In the genomic region with DNA sequence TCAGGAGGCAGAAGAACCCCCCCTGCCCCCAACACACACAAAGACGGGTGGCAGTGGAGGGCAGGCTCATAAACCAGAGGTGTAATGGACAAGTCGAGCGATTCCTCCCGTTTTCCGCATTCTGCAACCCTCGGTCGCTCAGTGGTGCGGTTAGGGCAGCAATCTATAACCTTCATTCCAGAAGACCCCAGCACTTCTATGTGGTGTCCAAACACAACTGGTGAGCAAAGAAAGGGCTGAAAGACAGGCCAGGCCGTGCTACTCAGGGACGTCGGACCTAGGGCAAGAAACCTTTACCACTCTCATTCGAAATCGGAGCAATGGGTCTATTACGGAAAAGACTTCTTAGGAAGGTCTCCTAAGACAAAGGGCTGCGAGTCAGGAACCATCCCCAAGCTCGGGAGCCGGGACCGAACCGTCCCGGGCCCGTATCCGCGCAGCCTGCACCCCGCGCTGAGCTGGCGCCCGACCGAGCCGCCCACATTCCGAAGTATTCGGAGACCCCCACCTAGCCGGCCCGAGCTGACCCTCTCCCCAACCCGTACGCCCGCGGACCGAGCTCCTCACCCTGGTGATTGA, we compare ENCODE assay signal across 8 cellular contexts. TPM values are rescaled to one million over a fixed set of nuclear protein-coding genes. Genes with fewer than 3 reads are reported as not detected.
A peak's percentile ranks its signal among the peaks of the same experiment; 100 is the strongest.
DNase-seq lines count a peak whose midpoint lies in the region; ATAC-seq, FAIRE-seq and TF ChIP-seq lines count a peak whose summit lies in the region.

No MANE protein-coding gene starts in this region.

- no peaks in the 10 kb centered on the region for H3K9me2 ChIP-seq in Loucy (replicated peaks; ENCODE audit: low read depth, low read length)

- H3K4me3 ChIP-seq in H7 (ENCODE audit: insufficient read depth, low read depth, low read length): peak overlapping the region; percentile 67
- H3K4me3 ChIP-seq in Loucy (ENCODE audit: low read length, poor library complexity, severe bottlenecking): peak overlapping the region; percentile 90
- H3K4me3 ChIP-seq in pancreas: peak overlapping the region; percentile 80 to 90 (median 82)

- H2AFZ ChIP-seq in Loucy (ENCODE audit: low read length): peak overlapping the region; percentile 90

- H3K9ac ChIP-seq in Loucy (ENCODE audit: low read depth, low read length, poor library complexity, severe bottlenecking): peak overlapping the region; percentile 89

- peak; percentile 10 to 34 (median 32) for ATAC-seq in pancreas

- no peaks in the 10 kb centered on the region for H3K9me3 ChIP-seq in Loucy (ENCODE audit: insufficient read depth, low read depth, low read length)
- H3K9me3 ChIP-seq in pancreas: no peaks in the 10 kb centered on the region

- intact Hi-C loops in head of caudate nucleus (cut with DNase I): loop anchor here (10.0 kb wide), 1 partner anchor 177 kb away; no protein-coding TSS in a partner anchor
- intact Hi-C loops in pancreas (cut with DNase I): no loop called here

- no peaks in the 10 kb centered on the region for H3K36me3 ChIP-seq in H7 (replicated peaks; ENCODE audit: control insufficient read depth, insufficient read depth, low read length)
- no peaks in the 10 kb centered on the region for H3K36me3 ChIP-seq in Loucy (ENCODE audit: insufficient read depth, low read length)
- no peaks in the 10 kb centered on the region for H3K36me3 ChIP-seq in pancreas

- H4K20me1 ChIP-seq in Loucy (ENCODE audit: insufficient read depth, low read length, poor library complexity, severe bottlenecking): peaks cover 45% of the 10 kb centered on the region

- no peak for FAIRE-seq in pancreas (lab: Jason Lieb, UNC)

- DNase-seq in NCI-H1092 treated with DMSO at 0.1 percent for 48 hours (lab: John Stamatoyannopoulos, UW) (peak; percentile 23), NCI-H1092 (lab: John Stamatoyannopoulos, UW) (no peak), H7 (peak; percentile 25), head of caudate nucleus (peak in 22 of 42 donors; percentile 6 to 60 (median 26)), pancreas (peak in 4 of 6 donors; percentile 19 to 86 (median 42)), NCI-H2029 treated with DMSO at 0.1 percent for 48 hours (lab: John Stamatoyannopoulos, UW) (no peak)
- peak; percentile 2 for DNase-seq in activated T-helper 9 cell treated with anti-CD3 and anti-CD28 coated beads, Interleukin-2, amount 50 U/mL, for 16 hours (ENCODE audit: low read depth)

- WGBS in pancreas, 2 donors: 0% methylated on average over 33 to 38 of the region's 38 CpGs

- TF ChIP-seq CTCF in Loucy (conservative IDR thresholded peaks at IDR 0.05; ENCODE audit: low read length) (no peak), pancreas (IDR thresholded peaks at IDR 0.05) (no peak)

- H3K4me1 ChIP-seq in Loucy (ENCODE audit: insufficient read depth, low read length, poor library complexity, severe bottlenecking) (peaks cover 47% of the 10 kb centered on the region), pancreas (peaks cover 5 to 26% (median 17%) of the 10 kb centered on the region in 3 donors)

- peaks cover 55% of the 10 kb centered on the region for H3K79me2 ChIP-seq in Loucy (ENCODE audit: insufficient read depth, low read length)

- H3K27me3 ChIP-seq in H7 (ENCODE audit: control insufficient read depth, insufficient read depth, low read length) (no peaks in the 10 kb centered on the region), Loucy (ENCODE audit: insufficient read depth, low read length, poor library complexity, severe bottlenecking) (no peaks in the 10 kb centered on the region), pancreas (no peaks in the 10 kb centered on the region)

- H3F3A ChIP-seq in Loucy (ENCODE audit: low read depth): no peaks in the 10 kb centered on the region

- H3K4me2 ChIP-seq in Loucy (ENCODE audit: low read depth, low read length, poor library complexity, severe bottlenecking): peak overlapping the region; percentile 92

- peak overlapping the region; percentile 57 to 87 (median 76) for H3K27ac ChIP-seq in pancreas

RNA-seq across cellular contexts. Expression of a gene that starts 0.6 kb away (rescaled TPM):
- total RNA-seq in H7 (2014; rRNA removed; shearing (Covaris generic)): 66.4 and 101 TPM in 2 replicates
- total RNA-seq in pancreas: 10 to 100 TPM; 14.6 to 27.5 (median 18.4) TPM
- polyA plus RNA-seq in pancreas: 1 to 10 TPM; 4.6 to 6.6 TPM

Comparison
In these comparisons a context has a peak if more than half of its experiments do, and no peak if none do; other contexts are left out.
1. DNase-seq: peak in NCI-H1092 treated with DMSO at 0.1 percent for 48 hours (single experiment), H7 (single experiment), activated T-helper 9 cell treated with anti-CD3 and anti-CD28 coated beads, Interleukin-2, amount 50 U/mL, for 16 hours (single experiment), head of caudate nucleus (22 of 42) and pancreas (4 of 6); none in NCI-H1092 (single experiment) and NCI-H2029 treated with DMSO at 0.1 percent for 48 hours (single experiment).
2. Peak in every context shown above with its lines, with median percentiles within 50 percentile points of each other: H3K4me3 ChIP-seq.